16 cellular contexts compared by ENCODE assay signal in genomic region chr7:66769833-66770512, GRCh38. TPM values are rescaled to one million over a fixed set of nuclear protein-coding genes. Genes with fewer than 3 reads are reported as not detected.
DNase-seq lines count a peak whose midpoint lies in the region; ATAC-seq and TF ChIP-seq lines count a peak whose summit lies in the region.
"Had no signal": no experiment of that assay in that cellular context is flagged by ENCODE, and none has a peak within 500 bp of the region (broad histone marks: within the 10 kb centered on the region; RNA-seq: fewer than 3 reads in every experiment).

No MANE protein-coding gene starts in this region.

- TF ChIP-seq CTCF in choroid plexus epithelial cell (conservative IDR thresholded peaks at IDR 0.05; ENCODE audit: low read depth, low read length), result no peak

- peaks cover 0 to 9% of the 10 kb centered on the region in 2 donors for H3K36me3 Mint-ChIP-seq in naive B cell

- H3K27ac Mint-ChIP-seq in naive B cell, result peak overlapping the region; percentile 10 to 91 (median 80)

- DNase-seq in Ammon's horn (ENCODE audit: low spot score) (peak; percentile 20), EL (peak; percentile 20), choroid plexus epithelial cell (ENCODE audit: low read depth) (peak; percentile 67), naive B cell (no peak), NCI-H1436 treated with DMSO at 0.1 percent for 48 hours (lab: John Stamatoyannopoulos, UW) (no peak), amniotic stem cell (lab: John Stamatoyannopoulos, UW) (no peak)
- no peak for DNase-seq in stimulated activated CD8-positive, alpha-beta memory T cell treated with anti-CD3 and anti-CD28 coated beads, Interleukin-4, amount 100 ng/mL, for 48 hours
- DNase-seq: activated CD4-positive, CD25-positive, alpha-beta regulatory T cell treated with anti-CD3 and anti-CD28 coated beads, Interleukin-2, amount 50 U/mL, for 72 hours; activated effector memory CD4-positive, alpha-beta T cell treated with anti-CD3 and anti-CD28 coated beads, Interleukin-2, amount 50 U/mL, for 16 hours; caudate nucleus; COR-L47; H7; MG63; right cardiac atrium; stomach had no signal

- H3K9me3 Mint-ChIP-seq in naive B cell, result no peaks in the 10 kb centered on the region

- H3K27me3 Mint-ChIP-seq in naive B cell, result no peaks in the 10 kb centered on the region

- no peak for ATAC-seq in naive B cell (ENCODE audit: low read depth in 2 of 2)
- ATAC-seq: esophagus mucosa had no signal

- H3K4me1 Mint-ChIP-seq in naive B cell, result peaks cover 53 to 74% (median 66%) of the 10 kb centered on the region in 3 donors

- peak overlapping the region in 7 of 8 donors; percentile 26 to 84 (median 59) for H3K4me3 Mint-ChIP-seq in naive B cell

- H3K4me3 ChIP-seq in choroid plexus epithelial cell (ENCODE audit: low read depth, low read length), result no peak overlapping the region
- H3K4me3 ChIP-seq: MG63, stomach had no signal

RNA-seq across cellular contexts. Expression of gene RABGEF1, which starts 29.4 kb away (rescaled TPM):
- polyA plus RNA-seq in naive B cell (ENCODE audit: low read depth in 6 of 6), result 10 to 100 TPM; 44.8 to 67.3 (median 55.9) TPM

Comparison
In these comparisons a context has a peak if more than half of its experiments do, and no peak if none do; other contexts are left out.
1. DNase-seq: peak in Ammon's horn (single experiment), EL (single experiment) and choroid plexus epithelial cell (single experiment); none in naive B cell (single experiment), stimulated activated CD8-positive, alpha-beta memory T cell treated with anti-CD3 and anti-CD28 coated beads, Interleukin-4, amount 100 ng/mL, for 48 hours (single experiment), NCI-H1436 treated with DMSO at 0.1 percent for 48 hours (single experiment) and amniotic stem cell (single experiment).